Comparison of ENCODE assay signal across 1 cellular context in the genomic region with DNA sequence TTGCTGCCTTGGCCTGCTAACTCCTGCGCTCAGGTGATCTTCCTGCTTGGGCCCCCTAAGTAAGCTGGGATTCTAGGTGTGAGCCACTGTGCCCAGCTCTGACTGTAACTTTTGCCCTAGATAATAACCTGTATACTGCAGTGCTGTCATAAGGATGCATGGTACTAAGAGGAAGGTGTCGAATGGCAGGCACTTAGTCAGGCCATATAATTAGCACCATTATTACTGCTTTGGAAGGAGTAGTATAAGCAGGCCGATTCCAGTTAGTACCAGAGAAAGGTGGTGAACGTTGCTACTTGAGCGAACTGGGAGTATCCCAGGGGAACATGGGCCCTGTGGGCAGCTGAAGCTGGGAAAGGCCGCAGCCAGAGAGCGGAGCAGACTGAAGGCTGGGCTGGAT.
TF ChIP-seq lines count a peak whose summit lies in the region.

No MANE protein-coding gene starts in this region.

TF ChIP-seq in GM23338, 12 proteins besides CTCF, POLR2A, EP300 and RAD21 (continued from another document):
- TF ChIP-seq, protein P1, sequence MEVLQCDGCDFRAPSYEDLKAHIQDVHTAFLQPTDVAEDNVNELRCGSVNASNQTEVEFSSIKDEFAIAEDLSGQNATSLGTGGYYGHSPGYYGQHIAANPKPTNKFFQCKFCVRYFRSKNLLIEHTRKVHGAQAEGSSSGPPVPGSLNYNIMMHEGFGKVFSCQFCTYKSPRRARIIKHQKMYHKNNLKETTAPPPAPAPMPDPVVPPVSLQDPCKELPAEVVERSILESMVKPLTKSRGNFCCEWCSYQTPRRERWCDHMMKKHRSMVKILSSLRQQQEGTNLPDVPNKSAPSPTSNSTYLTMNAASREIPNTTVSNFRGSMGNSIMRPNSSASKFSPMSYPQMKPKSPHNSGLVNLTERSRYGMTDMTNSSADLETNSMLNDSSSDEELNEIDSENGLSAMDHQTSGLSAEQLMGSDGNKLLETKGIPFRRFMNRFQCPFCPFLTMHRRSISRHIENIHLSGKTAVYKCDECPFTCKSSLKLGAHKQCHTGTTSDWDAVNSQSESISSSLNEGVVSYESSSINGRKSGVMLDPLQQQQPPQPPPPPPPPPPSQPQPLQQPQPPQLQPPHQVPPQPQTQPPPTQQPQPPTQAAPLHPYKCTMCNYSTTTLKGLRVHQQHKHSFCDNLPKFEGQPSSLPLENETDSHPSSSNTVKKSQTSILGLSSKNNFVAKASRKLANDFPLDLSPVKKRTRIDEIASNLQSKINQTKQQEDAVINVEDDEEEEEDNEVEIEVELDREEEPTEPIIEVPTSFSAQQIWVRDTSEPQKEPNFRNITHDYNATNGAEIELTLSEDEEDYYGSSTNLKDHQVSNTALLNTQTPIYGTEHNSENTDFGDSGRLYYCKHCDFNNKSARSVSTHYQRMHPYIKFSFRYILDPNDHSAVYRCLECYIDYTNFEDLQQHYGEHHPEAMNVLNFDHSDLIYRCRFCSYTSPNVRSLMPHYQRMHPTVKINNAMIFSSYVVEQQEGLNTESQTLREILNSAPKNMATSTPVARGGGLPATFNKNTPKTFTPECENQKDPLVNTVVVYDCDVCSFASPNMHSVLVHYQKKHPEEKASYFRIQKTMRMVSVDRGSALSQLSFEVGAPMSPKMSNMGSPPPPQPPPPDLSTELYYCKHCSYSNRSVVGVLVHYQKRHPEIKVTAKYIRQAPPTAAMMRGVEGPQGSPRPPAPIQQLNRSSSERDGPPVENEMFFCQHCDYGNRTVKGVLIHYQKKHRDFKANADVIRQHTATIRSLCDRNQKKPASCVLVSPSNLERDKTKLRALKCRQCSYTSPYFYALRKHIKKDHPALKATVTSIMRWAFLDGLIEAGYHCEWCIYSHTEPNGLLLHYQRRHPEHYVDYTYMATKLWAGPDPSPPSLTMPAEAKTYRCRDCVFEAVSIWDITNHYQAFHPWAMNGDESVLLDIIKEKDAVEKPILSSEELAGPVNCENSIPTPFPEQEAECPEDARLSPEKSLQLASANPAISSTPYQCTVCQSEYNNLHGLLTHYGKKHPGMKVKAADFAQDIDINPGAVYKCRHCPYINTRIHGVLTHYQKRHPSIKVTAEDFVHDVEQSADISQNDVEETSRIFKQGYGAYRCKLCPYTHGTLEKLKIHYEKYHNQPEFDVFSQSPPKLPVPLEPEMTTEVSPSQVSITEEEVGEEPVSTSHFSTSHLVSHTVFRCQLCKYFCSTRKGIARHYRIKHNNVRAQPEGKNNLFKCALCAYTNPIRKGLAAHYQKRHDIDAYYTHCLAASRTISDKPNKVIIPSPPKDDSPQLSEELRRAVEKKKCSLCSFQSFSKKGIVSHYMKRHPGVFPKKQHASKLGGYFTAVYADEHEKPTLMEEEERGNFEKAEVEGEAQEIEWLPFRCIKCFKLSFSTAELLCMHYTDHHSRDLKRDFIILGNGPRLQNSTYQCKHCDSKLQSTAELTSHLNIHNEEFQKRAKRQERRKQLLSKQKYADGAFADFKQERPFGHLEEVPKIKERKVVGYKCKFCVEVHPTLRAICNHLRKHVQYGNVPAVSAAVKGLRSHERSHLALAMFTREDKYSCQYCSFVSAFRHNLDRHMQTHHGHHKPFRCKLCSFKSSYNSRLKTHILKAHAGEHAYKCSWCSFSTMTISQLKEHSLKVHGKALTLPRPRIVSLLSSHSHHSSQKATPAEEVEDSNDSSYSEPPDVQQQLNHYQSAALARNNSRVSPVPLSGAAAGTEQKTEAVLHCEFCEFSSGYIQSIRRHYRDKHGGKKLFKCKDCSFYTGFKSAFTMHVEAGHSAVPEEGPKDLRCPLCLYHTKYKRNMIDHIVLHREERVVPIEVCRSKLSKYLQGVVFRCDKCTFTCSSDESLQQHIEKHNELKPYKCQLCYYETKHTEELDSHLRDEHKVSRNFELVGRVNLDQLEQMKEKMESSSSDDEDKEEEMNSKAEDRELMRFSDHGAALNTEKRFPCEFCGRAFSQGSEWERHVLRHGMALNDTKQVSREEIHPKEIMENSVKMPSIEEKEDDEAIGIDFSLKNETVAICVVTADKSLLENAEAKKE (CRISPR knock-in tag; IDR thresholded peaks at IDR 0.05): no peak
- no peak for TF ChIP-seq ZNF331 (CRISPR knock-in tag; IDR thresholded peaks at IDR 0.05; ENCODE audit: low read depth)
- TF ChIP-seq JUNB (IDR thresholded peaks at IDR 0.05; ENCODE audit: unreplicated experiment): no peak
TF ChIP-seq in GM23338: peak in this region for 0.
